In the genomic region with DNA sequence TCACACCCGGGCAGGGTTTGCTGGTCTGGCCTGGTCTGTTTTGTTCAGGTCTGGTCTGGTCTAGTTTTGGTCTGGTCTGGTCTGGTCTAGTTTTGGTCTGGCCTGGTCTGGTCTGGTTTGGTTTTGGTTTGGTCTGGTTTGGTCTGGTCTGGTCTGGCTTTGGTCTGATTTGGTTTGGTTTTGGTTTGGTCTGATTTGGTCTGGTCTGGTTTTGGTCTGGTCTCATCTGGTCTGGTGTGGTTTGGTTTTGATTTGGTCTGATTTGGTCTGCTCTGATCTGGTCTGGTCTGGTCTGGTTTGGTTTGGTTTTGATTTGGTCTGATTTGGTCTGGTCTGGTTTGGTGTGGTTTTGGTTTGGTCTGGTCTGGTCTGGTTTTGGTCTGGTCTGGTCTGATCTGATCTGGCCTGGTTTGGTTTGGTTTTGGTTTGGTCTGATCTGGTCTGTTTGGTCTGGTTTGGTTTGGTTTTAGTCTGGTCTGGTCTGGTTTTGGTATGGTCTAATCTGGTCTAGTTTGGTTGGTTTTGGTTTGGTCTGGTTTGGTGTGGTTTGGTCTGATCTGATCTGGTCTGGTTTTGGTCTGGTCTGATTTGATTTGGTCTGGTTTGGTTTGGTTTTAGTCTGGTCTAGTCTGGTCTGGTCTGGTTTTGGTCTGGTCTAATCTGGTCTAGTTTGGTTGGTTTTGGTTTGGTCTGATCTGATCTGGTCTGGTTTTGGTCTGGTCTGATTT, we compare ENCODE assay signal across 10 cellular contexts. TPM values are rescaled to one million over a fixed set of nuclear protein-coding genes. Genes with fewer than 3 reads are reported as not detected.
DNase-seq lines count a peak whose midpoint lies in the region; ATAC-seq and TF ChIP-seq lines count a peak whose summit lies in the region.
"Had no signal": no experiment of that assay in that cellular context is flagged by ENCODE, and none has a peak within 500 bp of the region (broad histone marks: within the 10 kb centered on the region; RNA-seq: fewer than 3 reads in every experiment).

No MANE protein-coding gene starts in this region.

- 0 out of 2 replicates have a peak overlapping the region, but pooled peaks have one; percentile 15 for H3K9ac ChIP-seq in BLaER1
- no peak overlapping the region for H3K9ac ChIP-seq in GM23248

- H3K4me1 ChIP-seq in BLaER1 = peaks cover 61% of the 10 kb centered on the region
- no peaks in the 10 kb centered on the region for H3K4me1 ChIP-seq in GM23248 (ENCODE audit: insufficient read depth)

- H3K27me3 Mint-ChIP-seq in activated naive CD8-positive, alpha-beta T cell = no peaks in the 10 kb centered on the region
- no peaks in the 10 kb centered on the region for H3K27me3 Mint-ChIP-seq in mesothelial cell of epicardium (ENCODE audit: low read depth)

- H4K20me1 ChIP-seq in BLaER1 (peaks cover 16% of the 10 kb centered on the region; the same call in 1 of the 2 replicates), GM23248 (ENCODE audit: insufficient read depth) (no peaks in the 10 kb centered on the region)

- in situ Hi-C loops in GM23248 (cut with MboI) = no loop called here

- H3K9me2 ChIP-seq in GM23248 (ENCODE audit: insufficient read depth) = no peaks in the 10 kb centered on the region

- no peak overlapping the region for H2AFZ ChIP-seq in GM23248

- peak overlapping the region; percentile 69 for H3K27ac Mint-ChIP-seq in activated naive CD8-positive, alpha-beta T cell
- H3K27ac Mint-ChIP-seq in mesothelial cell of epicardium = peak overlapping the region; percentile 35

- no peaks in the 10 kb centered on the region for H3K9me3 Mint-ChIP-seq in activated naive CD8-positive, alpha-beta T cell (ENCODE audit: low read depth)
- peaks cover 6% of the 10 kb centered on the region for H3K9me3 Mint-ChIP-seq in mesothelial cell of epicardium

- H3K4me3 ChIP-seq in BLaER1 (no peak overlapping the region), GM23248 (no peak overlapping the region)

- peaks cover 10% of the 10 kb centered on the region for H3K36me3 Mint-ChIP-seq in activated naive CD8-positive, alpha-beta T cell
- H3K36me3 Mint-ChIP-seq in mesothelial cell of epicardium = peaks cover 49% of the 10 kb centered on the region

- no peaks in the 10 kb centered on the region for H3F3A ChIP-seq in GM23248 (ENCODE audit: insufficient read depth)

- ATAC-seq in GM21723 (IDR thresholded peaks at IDR 0.05; ENCODE audit: unreplicated experiment) = no peak
- no peak for ATAC-seq in HG02763 (IDR thresholded peaks at IDR 0.05; ENCODE audit: unreplicated experiment)

- H3K4me2 ChIP-seq in BLaER1 = peak overlapping the region; percentile 82
- no peak overlapping the region for H3K4me2 ChIP-seq in GM23248 (ENCODE audit: unreplicated experiment)

- H3K4me3 Mint-ChIP-seq in activated naive CD8-positive, alpha-beta T cell = no peak overlapping the region
- H3K4me3 Mint-ChIP-seq in mesothelial cell of epicardium = no peak overlapping the region

- TF ChIP-seq CTCF in mesothelial cell of epicardium (IDR thresholded peaks at IDR 0.05; ENCODE audit: unreplicated experiment) = no peak

- WGBS in GM23248 (ENCODE audit: low coverage in 1 of 2, low lambda C conversion rate in 2 of 2, missing lambda C conversion rate in 2 of 2), 2 experiments = 56 to 64% methylated on average over 1 of the region's 1 CpG

- H3K27me3 ChIP-seq in BLaER1 (no peaks in the 10 kb centered on the region), GM23248 (replicated peaks; ENCODE audit: insufficient read depth) (no peaks in the 10 kb centered on the region)

- H3K9me3 ChIP-seq in BLaER1 (no peaks in the 10 kb centered on the region), GM23248 (ENCODE audit: low read depth) (no peaks in the 10 kb centered on the region)

- H3K27ac ChIP-seq in BLaER1 (peak overlapping the region; percentile 95), GM23248 (0 out of 2 replicates have a peak overlapping the region, but pooled peaks have one; percentile 1)

- peaks cover 24% of the 10 kb centered on the region for H3K79me2 ChIP-seq in GM23248 (ENCODE audit: insufficient read depth)

- H3K36me3 ChIP-seq in BLaER1 (peaks cover 78% of the 10 kb centered on the region), GM23248 (ENCODE audit: low read depth) (peaks cover 4% of the 10 kb centered on the region)

- H3K4me1 Mint-ChIP-seq in activated naive CD8-positive, alpha-beta T cell (ENCODE audit: low read depth) = peaks cover 11% of the 10 kb centered on the region
- H3K4me1 Mint-ChIP-seq in mesothelial cell of epicardium = no peaks in the 10 kb centered on the region

- DNase-seq in GM23248 (no peak), mesothelial cell of epicardium (ENCODE audit: low spot score in 2 of 2, unreplicated experiment in 2 of 2) (no peak), SIG-M5 (lab: John Stamatoyannopoulos, UW) (no peak)
- DNase-seq in central memory CD4-positive, alpha-beta T cell = no peak
- DNase-seq: activated CD8-positive, alpha-beta memory T cell treated with anti-CD3 and anti-CD28 coated beads, Interleukin-2, amount 50 U/mL, for 4 hours; NCI-H2029 had no signal

RNA-seq across cellular contexts. Expression of gene F2RL3, which starts 14.4 kb away (rescaled TPM):
- not detected in 2 replicates for total RNA-seq in GM23248 (2014; rRNA removed; shearing (Covaris generic))
- not detected in 2 replicates for polyA plus RNA-seq in GM23248 (2016; fragmentation: Nextera tagmentation; extraction: Ambion mirVana)
- total RNA-seq in mesothelial cell of epicardium = not detected in 3 replicates

RNA-seq across cellular contexts. Expression of gene SIN3B, which starts 45.2 kb away (rescaled TPM):
- total RNA-seq in GM23248 (2014; rRNA removed; shearing (Covaris generic)) = 18.7 and 21.0 TPM in 2 replicates
- 11.9 and 14.9 TPM in 2 replicates for polyA plus RNA-seq in GM23248 (2016; fragmentation: Nextera tagmentation; extraction: Ambion mirVana)
- 112 to 117 TPM (median 116 TPM) in 3 replicates for total RNA-seq in mesothelial cell of epicardium
